14 cellular contexts compared by ENCODE assay signal in the genomic region with DNA sequence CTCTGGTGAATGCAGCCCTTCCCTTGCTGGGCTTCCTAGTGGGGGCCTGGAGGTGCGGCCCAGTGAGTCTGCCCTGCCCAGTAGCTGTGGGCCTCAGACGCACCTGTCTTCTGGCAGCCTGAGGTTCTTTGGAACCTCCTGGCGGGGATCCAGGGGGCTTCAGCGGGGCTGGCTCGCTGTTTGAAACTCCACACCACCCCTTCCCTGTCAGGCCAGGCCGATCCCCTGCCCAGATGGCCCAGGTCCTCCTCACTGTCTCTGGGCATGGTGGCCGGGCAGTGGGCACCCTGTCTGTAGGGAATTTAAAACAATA. TPM values are rescaled to one million over a fixed set of nuclear protein-coding genes. Genes with fewer than 3 reads are reported as not detected.
"Had no signal": no experiment of that assay in that cellular context is flagged by ENCODE, and none has a peak within 500 bp of the region (broad histone marks: within the 10 kb centered on the region; RNA-seq: fewer than 3 reads in every experiment).

No MANE protein-coding gene starts in this region.

- H3K27me3 ChIP-seq: ovary had no signal

- H3K4me1 ChIP-seq: vagina had no signal

- H3K4me3 ChIP-seq: esophagus muscularis mucosa, ovary, smooth muscle cell, tibial artery, vagina had no signal

- H3K36me3 ChIP-seq: esophagus muscularis mucosa, ovary, tibial artery, vagina had no signal

- H3K4me2 ChIP-seq: smooth muscle cell had no signal

- H3K27ac ChIP-seq: esophagus muscularis mucosa, ovary, tibial artery, vagina had no signal

- ATAC-seq: left colon had no signal

- DNase-seq: activated gamma-delta T cell, amygdala, immature natural killer cell, mesenchymal stem cell, SW 1271 had no signal

- H3K9me3 ChIP-seq: esophagus muscularis mucosa, ovary, tibial artery, vagina had no signal

RNA-seq across cellular contexts. Expression of gene NKX1-1, which starts 10.7 kb away (rescaled TPM):
- total RNA-seq: dermis microvascular lymphatic vessel endothelial cell, esophagus muscularis mucosa, fibroblast of villous mesenchyme, left colon, ovary, renal cortical epithelial cell, smooth muscle cell, vagina had no signal
- polyA plus RNA-seq: immature natural killer cell, ovary, smooth muscle cell had no signal
